17 cellular contexts compared by ENCODE assay signal in the genomic region with DNA sequence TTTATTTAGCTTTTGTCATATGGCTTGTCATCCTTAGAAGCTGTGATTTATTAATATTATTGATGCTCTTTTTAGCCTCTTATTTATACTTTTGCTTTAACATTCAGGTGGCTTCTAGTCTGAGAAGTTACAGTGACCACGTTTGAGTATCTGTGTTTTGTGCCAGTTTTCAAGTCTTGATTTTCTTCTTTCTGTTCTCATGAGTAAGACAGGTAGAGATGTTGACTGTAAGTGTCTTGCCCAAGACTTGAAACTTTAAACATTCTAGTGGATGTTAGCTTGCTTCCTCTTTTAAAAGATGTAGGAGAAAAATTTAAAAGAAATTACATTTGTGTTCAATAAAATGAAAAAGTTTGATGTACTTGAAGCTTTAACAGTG.
DNase-seq lines count a peak whose midpoint lies in the region; ATAC-seq, FAIRE-seq and TF ChIP-seq lines count a peak whose summit lies in the region.
"Had no signal": no experiment of that assay in that cellular context is flagged by ENCODE, and none has a peak within 500 bp of the region (broad histone marks: within the 10 kb centered on the region; RNA-seq: fewer than 3 reads in every experiment).

No MANE protein-coding gene starts in this region.

- TF ChIP-seq CTCF in GM12878 (IDR thresholded peaks at IDR 0.05 in 2 of 3, conservative IDR thresholded peaks at IDR 0.05 in 1 of 3; ENCODE audit: control insufficient read depth in 2 of 3, extremely low read depth in 1 of 3, insufficient read depth in 1 of 3, low read depth in 3 of 3, low read length in 3 of 3) = no peak
- no peak for TF ChIP-seq CTCF in CD4-positive, alpha-beta T cell (IDR thresholded peaks at IDR 0.05)

- SMC1A ChIA-PET in GM12878 (lab: Charles Lee; ENCODE audit: uncharacterized antibody, unreplicated experiment) = interaction anchor here (1.0 to 3.0 kb wide), 2 partner anchors 12 to 20 kb away, joined by 3 to 9 read pairs; no protein-coding TSS in a partner anchor

- CTCF ChIA-PET in GM12878 (lab: Yijun Ruan, JAX) = no interaction called here
- CTCF ChIA-PET in CD4-positive, alpha-beta T cell (lab: Charles Lee) = no interaction called here

- FAIRE-seq in GM12878 (lab: Jason Lieb, UNC) = no peak

- H3K27me3 Mint-ChIP-seq in CD4-positive, alpha-beta T cell = no peaks in the 10 kb centered on the region
- H3K27me3 Mint-ChIP-seq: activated B cell treated with CpG ODN at 0.5 μM for 24 hours had no signal

- no peak overlapping the region for H2AFZ ChIP-seq in GM12878 (ENCODE audit: control insufficient read depth, low read depth, low read length)

- no peak overlapping the region for H3K4me3 Mint-ChIP-seq in CD4-positive, alpha-beta T cell
- H3K4me3 Mint-ChIP-seq: activated B cell treated with CpG ODN at 0.5 μM for 24 hours; activated naive CD4-positive, alpha-beta T cell treated with anti-CD3 and anti-CD28 coated beads for 36 hours had no signal

- H3K9me3 ChIP-seq in GM12878 (replicated peaks; ENCODE audit: control insufficient read depth, insufficient read depth, low read length) = no peaks in the 10 kb centered on the region
- no peaks in the 10 kb centered on the region for H3K9me3 ChIP-seq in CD4-positive, alpha-beta T cell (ENCODE audit: control insufficient read depth, low read length)
- H3K9me3 ChIP-seq: prostate gland had no signal

- TF ChIP-seq POLR2A in GM12878 (IDR thresholded peaks at IDR 0.05; ENCODE audit: low read depth, low read length) = no peak

- DNase-seq in GM12878 (ENCODE audit: low read depth, low spot score) (no peak), NCI-H1092 (lab: John Stamatoyannopoulos, UW) (no peak), GOT3 (lab: John Stamatoyannopoulos, UW) (no peak)
- DNase-seq in activated CD4-positive, alpha-beta T cell treated with anti-CD3 and anti-CD28 coated beads for 4 hours = no peak
- no peak for DNase-seq in CD4-positive, alpha-beta T cell
- DNase-seq: activated B cell treated with CpG ODN at 0.5 μM for 24 hours; activated naive CD4-positive, alpha-beta T cell treated with anti-CD3 and anti-CD28 coated beads for 36 hours; DMS 273 treated with DMSO at 0.1 percent for 48 hours; effector CD8-positive, alpha-beta T cell; Kasumi-1; NCI-H187 treated with DMSO at 0.1 percent for 48 hours; NCI-H526 had no signal

- H3K27ac Mint-ChIP-seq in CD4-positive, alpha-beta T cell = no peak overlapping the region
- H3K27ac Mint-ChIP-seq: activated B cell treated with CpG ODN at 0.5 μM for 24 hours; activated naive CD4-positive, alpha-beta T cell treated with anti-CD3 and anti-CD28 coated beads for 36 hours had no signal

- no peak overlapping the region for H3K9ac ChIP-seq in GM12878 (ENCODE audit: control insufficient read depth, insufficient read depth, low read length)

- no peaks in the 10 kb centered on the region for H3K4me1 ChIP-seq in GM12878 (ENCODE audit: control insufficient read depth, insufficient read depth, low read length)
- H3K4me1 ChIP-seq: prostate gland had no signal

- BruUV-seq in GM12878 (replicated peaks; lab: Mats Ljungman, UMichigan) = no TSS peak

- H3K4me2 ChIP-seq in GM12878 (ENCODE audit: control insufficient read depth, insufficient read depth) = no peak overlapping the region

- ATAC-seq in GM18861 (IDR thresholded peaks at IDR 0.05; ENCODE audit: unreplicated experiment) = peak; percentile 45
- ATAC-seq in GM21381 (IDR thresholded peaks at IDR 0.05; ENCODE audit: unreplicated experiment) = peak; percentile 65
- ATAC-seq in HG02973 (IDR thresholded peaks at IDR 0.05; ENCODE audit: unreplicated experiment) = peak; percentile 59
- peak; percentile 75 for ATAC-seq in GM12878
- no peak for ATAC-seq in CD4-positive, alpha-beta T cell (ENCODE audit: poor library complexity)
- ATAC-seq: left lobe of liver had no signal

- H3K79me2 ChIP-seq in GM12878 (ENCODE audit: control insufficient read depth, insufficient read depth, low read length) = no peaks in the 10 kb centered on the region

- peaks cover 26% of the 10 kb centered on the region for H3K36me3 Mint-ChIP-seq in CD4-positive, alpha-beta T cell (ENCODE audit: low read depth)

- no peaks in the 10 kb centered on the region for H3K4me1 Mint-ChIP-seq in CD4-positive, alpha-beta T cell (ENCODE audit: low read depth)

- no peak for TF ChIP-seq EP300 in GM12878 (IDR thresholded peaks at IDR 0.05; ENCODE audit: borderline replicate concordance in 1 of 2, control insufficient read depth in 1 of 2, low read depth in 2 of 2, low read length in 2 of 2)

- H4K20me1 ChIP-seq in GM12878 (ENCODE audit: control insufficient read depth, insufficient read depth) = no peaks in the 10 kb centered on the region

- no peak overlapping the region for H3K4me3 ChIP-seq in GM12878
- H3K4me3 ChIP-seq: prostate gland had no signal

- RAD21 ChIA-PET in GM12878 (lab: Charles Lee; ENCODE audit: unreplicated experiment) = interaction anchor here (0.6 kb wide), 1 partner anchor 145 kb away, joined by 3 read pairs; no protein-coding TSS in a partner anchor

- POLR2A ChIA-PET in GM12878 (lab: Charles Lee) = no interaction called here
- POLR2A ChIA-PET in CD4-positive, alpha-beta T cell (lab: Charles Lee) = no interaction called here

- no peaks in the 10 kb centered on the region for H3K36me3 ChIP-seq in GM12878 (ENCODE audit: control insufficient read depth in 2 of 2, insufficient read depth in 2 of 2, low read length in 1 of 2)
- H3K36me3 ChIP-seq: prostate gland had no signal

- no peak overlapping the region for H3K27ac ChIP-seq in GM12878 (ENCODE audit: control insufficient read depth, insufficient read depth)
- H3K27ac ChIP-seq in CD4-positive, alpha-beta T cell (ENCODE audit: low read depth, low read length) = no peak overlapping the region
- H3K27ac ChIP-seq: prostate gland had no signal

- no peaks in the 10 kb centered on the region for H3K9me3 Mint-ChIP-seq in CD4-positive, alpha-beta T cell
- H3K9me3 Mint-ChIP-seq: activated B cell treated with CpG ODN at 0.5 μM for 24 hours; activated naive CD4-positive, alpha-beta T cell treated with anti-CD3 and anti-CD28 coated beads for 36 hours had no signal

- WGBS in GM12878 (ENCODE audit: insufficient coverage, insufficient replicate concordance, low lambda C conversion rate, missing lambda C conversion rate) = 0% methylated on average over 1 of the region's 1 CpG

- intact Hi-C loops in GM12878 (cut with micrococcal nuclease; ENCODE audit: unreplicated experiment) = loop anchor here (10.0 kb wide), 1 partner anchor 123 kb away; the partner anchor contains the start of gene LRRC1
- intact Hi-C loops in CD4-positive, alpha-beta T cell (cut with DNase I, micrococcal nuclease) = no loop called here

- in situ Hi-C loops in GM12878 (cut with MboI) = no loop called here

- TF ChIP-seq RAD21 in GM12878 (IDR thresholded peaks at IDR 0.05; ENCODE audit: insufficient read depth, low read depth, low read length) = no peak

- H3K27me3 ChIP-seq in GM12878 (replicated peaks in 1 of 2; ENCODE audit: control insufficient read depth in 2 of 2, insufficient read depth in 2 of 2, low read length in 1 of 2) = no peaks in the 10 kb centered on the region
- no peaks in the 10 kb centered on the region for H3K27me3 ChIP-seq in CD4-positive, alpha-beta T cell (ENCODE audit: control insufficient read depth, insufficient read depth, low read length)

TF ChIP-seq in GM12878, 131 proteins besides CTCF, POLR2A, EP300 and RAD21:
- no peak for TF ChIP-seq MEF2A (IDR thresholded peaks at IDR 0.05; ENCODE audit: insufficient read depth, low read depth, low read length)
- no peak for TF ChIP-seq JUNB (IDR thresholded peaks at IDR 0.05)
- no peak for TF ChIP-seq CREM (IDR thresholded peaks at IDR 0.05; ENCODE audit: low read depth)
- no peak for TF ChIP-seq YBX1 (IDR thresholded peaks at IDR 0.05)
- TF ChIP-seq TCF12 (IDR thresholded peaks at IDR 0.05; ENCODE audit: low read depth, low read length) = no peak
- TF ChIP-seq POU2F2 (IDR thresholded peaks at IDR 0.05; ENCODE audit: borderline replicate concordance, low read depth, low read length) = no peak
- no peak for TF ChIP-seq RELA (IDR thresholded peaks at IDR 0.05; ENCODE audit: borderline replicate concordance, partially characterized antibody)
- TF ChIP-seq EGR1 (IDR thresholded peaks at IDR 0.05; ENCODE audit: borderline replicate concordance in 1 of 2, low read depth in 2 of 2, low read length in 2 of 2) = no peak
- no peak for TF ChIP-seq RUNX3 (IDR thresholded peaks at IDR 0.05; ENCODE audit: low read length)
- TF ChIP-seq ZBTB33 (IDR thresholded peaks at IDR 0.05) = no peak
